Comparison of ENCODE assay signal across 8 cellular contexts in the genomic region with DNA sequence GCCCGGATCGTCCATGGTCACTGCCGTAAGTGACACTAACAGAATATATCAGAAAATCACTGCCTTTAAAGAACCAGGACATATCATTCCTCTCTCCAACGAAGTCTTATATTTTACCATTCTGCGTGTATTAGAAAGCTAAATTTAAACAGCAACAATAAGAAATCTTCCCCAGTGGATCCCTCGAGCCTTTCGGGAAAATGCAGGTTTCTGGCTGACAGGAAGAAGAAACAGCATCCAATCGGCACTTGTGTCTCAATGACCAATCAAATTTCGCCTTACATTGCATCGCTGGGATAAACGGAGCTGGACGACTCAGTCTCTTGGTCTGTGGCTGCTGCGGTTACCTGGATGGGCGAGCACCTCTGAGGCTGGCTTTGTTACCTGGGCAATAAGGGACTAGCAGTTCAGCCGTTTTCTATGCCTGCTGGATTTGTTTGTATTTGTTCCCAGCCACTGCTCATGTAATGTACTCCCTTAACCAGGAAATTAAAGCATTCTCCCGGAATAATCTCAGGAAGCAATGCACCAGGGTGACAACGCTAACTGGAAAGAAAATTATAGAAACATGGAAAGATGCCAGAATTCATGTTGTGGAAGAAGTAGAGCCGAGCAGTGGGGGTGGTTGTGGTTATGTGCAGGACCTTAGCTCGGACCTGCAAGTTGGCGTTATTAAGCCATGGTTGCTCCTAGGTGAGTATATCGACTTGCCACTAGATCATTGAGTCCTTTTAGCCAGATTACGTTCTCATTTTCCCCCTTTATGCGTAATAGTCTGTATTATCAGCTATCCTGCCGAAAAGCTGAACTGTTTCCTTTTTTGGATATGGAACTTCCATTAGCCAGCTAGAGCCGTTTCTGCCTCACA. TPM values are rescaled to one million over a fixed set of nuclear protein-coding genes. Genes with fewer than 3 reads are reported as not detected.
DNase-seq lines count a peak whose midpoint lies in the region; ATAC-seq and TF ChIP-seq lines count a peak whose summit lies in the region.

A gene with protein sequence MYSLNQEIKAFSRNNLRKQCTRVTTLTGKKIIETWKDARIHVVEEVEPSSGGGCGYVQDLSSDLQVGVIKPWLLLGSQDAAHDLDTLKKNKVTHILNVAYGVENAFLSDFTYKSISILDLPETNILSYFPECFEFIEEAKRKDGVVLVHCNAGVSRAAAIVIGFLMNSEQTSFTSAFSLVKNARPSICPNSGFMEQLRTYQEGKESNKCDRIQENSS (plus strand): TSS at position 281 of the 868 bp plus-strand sequence. CDS start 187 bp downstream, at position 468.

- intact Hi-C loops in esophagus muscularis mucosa (cut with DNase I), result loop anchor here (2.0 kb wide), 1 partner anchor 40 kb away; a partner anchor contains a TSS

- 2% methylated on average over 24 of the region's 25 CpGs for WGBS in esophagus muscularis mucosa

- no peaks in the 10 kb centered on the region for H3K36me3 Mint-ChIP-seq in IgD-negative memory B cell
- H3K36me3 Mint-ChIP-seq in activated T-cell treated with anti-CD3 and anti-CD28 coated beads, Interleukin-2, amount 50 U/mL, for 24 hours (ENCODE audit: low read depth), result peaks cover 2% of the 10 kb centered on the region

- H3K27ac Mint-ChIP-seq in IgD-negative memory B cell, result peak within 1 kb of the TSS; percentile 4 to 84 (median 75)
- peak within 1 kb of the TSS; percentile 62 for H3K27ac Mint-ChIP-seq in activated T-cell treated with anti-CD3 and anti-CD28 coated beads, Interleukin-2, amount 50 U/mL, for 24 hours

- DNase-seq in DMS53 (lab: John Stamatoyannopoulos, UW) (peak; percentile 100), OCI-M1 (lab: John Stamatoyannopoulos, UW) (peak; percentile 97), esophagus muscularis mucosa (ENCODE audit: extremely low spot score) (peak; percentile 98)
- peak; percentile 86 for DNase-seq in activated T-cell treated with anti-CD3 and anti-CD28 coated beads, Interleukin-2, amount 50 U/mL, for 24 hours
- peak; percentile 62 for DNase-seq in stimulated activated CD8-positive, alpha-beta memory T cell treated with anti-CD3 and anti-CD28 coated beads, Interleukin-7, amount 100 ng/mL, for 24 hours (ENCODE audit: low read depth)

- no peak for TF ChIP-seq EP300 in esophagus muscularis mucosa (IDR thresholded peaks at IDR 0.05)

- H3K4me1 ChIP-seq in esophagus muscularis mucosa, result peaks cover 0 to 25% (median 19%) of the 10 kb centered on the region in 4 donors
- H3K4me1 ChIP-seq in muscle layer of duodenum (ENCODE audit: control insufficient read depth in 1 of 2, insufficient read depth in 2 of 2, low read length in 2 of 2), result peaks cover 0 to 3% of the 10 kb centered on the region in 2 donors

- H3K9me3 ChIP-seq in esophagus muscularis mucosa, result no peaks in the 10 kb centered on the region
- no peaks in the 10 kb centered on the region for H3K9me3 ChIP-seq in muscle layer of duodenum (ENCODE audit: control insufficient read depth in 1 of 2, low read length in 2 of 2)

- no peak for TF ChIP-seq CTCF in esophagus muscularis mucosa (IDR thresholded peaks at IDR 0.05)

- H3K27me3 Mint-ChIP-seq in IgD-negative memory B cell, result peaks cover 2% of the 10 kb centered on the region
- H3K27me3 Mint-ChIP-seq in activated T-cell treated with anti-CD3 and anti-CD28 coated beads, Interleukin-2, amount 50 U/mL, for 24 hours, result peaks cover 4% of the 10 kb centered on the region

- peak; percentile 93 for ATAC-seq in GM21576 (IDR thresholded peaks at IDR 0.05; ENCODE audit: unreplicated experiment)

- TF ChIP-seq POLR2A in esophagus muscularis mucosa (IDR thresholded peaks at IDR 0.05; ENCODE audit: low read depth), result no peak

- H3K27ac ChIP-seq in esophagus muscularis mucosa (replicated peaks in 1 of 4) (peak within 1 kb of the TSS; percentile 85 to 92 (median 86)), muscle layer of duodenum (ENCODE audit: low read length) (peak within 1 kb of the TSS; percentile 91)

- H3K4me1 Mint-ChIP-seq in IgD-negative memory B cell, result peaks cover 0 to 12% (median 7%) of the 10 kb centered on the region in 3 donors
- peaks cover 17% of the 10 kb centered on the region for H3K4me1 Mint-ChIP-seq in activated T-cell treated with anti-CD3 and anti-CD28 coated beads, Interleukin-2, amount 50 U/mL, for 24 hours (ENCODE audit: low read depth)

- H3K4me3 Mint-ChIP-seq in IgD-negative memory B cell, result peak within 1 kb of the TSS; percentile 92 to 99 (median 98)
- H3K4me3 Mint-ChIP-seq in activated T-cell treated with anti-CD3 and anti-CD28 coated beads, Interleukin-2, amount 50 U/mL, for 24 hours, result peak within 1 kb of the TSS; percentile 87

- H3K4me3 ChIP-seq in esophagus muscularis mucosa (peak within 1 kb of the TSS; percentile 64 to 71 (median 70)), muscle layer of duodenum (ENCODE audit: low read depth in 1 of 2, low read length in 2 of 2) (peak within 1 kb of the TSS; percentile 89 to 95)

- H3K36me3 ChIP-seq in esophagus muscularis mucosa (no peaks in the 10 kb centered on the region), muscle layer of duodenum (ENCODE audit: control insufficient read depth in 1 of 2, insufficient read depth in 2 of 2, low read length in 2 of 2) (no peaks in the 10 kb centered on the region)

- H3K27me3 ChIP-seq in esophagus muscularis mucosa (no peaks in the 10 kb centered on the region), muscle layer of duodenum (ENCODE audit: low read depth, low read length) (no peaks in the 10 kb centered on the region)

- H3K9me3 Mint-ChIP-seq in IgD-negative memory B cell, result no peaks in the 10 kb centered on the region
- no peaks in the 10 kb centered on the region for H3K9me3 Mint-ChIP-seq in activated T-cell treated with anti-CD3 and anti-CD28 coated beads, Interleukin-2, amount 50 U/mL, for 24 hours

RNA-seq across cellular contexts. Expression of the gene that starts here (rescaled TPM):
- polyA plus RNA-seq in IgD-negative memory B cell, result 0.50 TPM
- 1 to 10 TPM; 2.5 to 7.0 (median 5.0) TPM for total RNA-seq in esophagus muscularis mucosa

Comparison
In these comparisons a context has a peak if more than half of its experiments do, and no peak if none do; other contexts are left out.
1. Peak in every context shown above with its lines: DNase-seq, ATAC-seq, H3K4me3 ChIP-seq and H3K27ac ChIP-seq.